19 cellular contexts compared by ENCODE assay signal in genomic region chr11:18736590-18737148, GRCh38. TPM values are rescaled to one million over a fixed set of nuclear protein-coding genes. Genes with fewer than 3 reads are reported as not detected.
A peak's percentile ranks its signal among the peaks of the same experiment; 100 is the strongest.
DNase-seq lines count a peak whose midpoint lies in the region; ATAC-seq, FAIRE-seq and TF ChIP-seq lines count a peak whose summit lies in the region.
"Had no signal": no experiment of that assay in that cellular context is flagged by ENCODE, and none has a peak within 500 bp of the region (broad histone marks: within the 10 kb centered on the region; RNA-seq: fewer than 3 reads in every experiment).

No MANE protein-coding gene starts in this region.

- no peak overlapping the region for H2AFZ ChIP-seq in K562 (ENCODE audit: low read depth, low read length)
- H2AFZ ChIP-seq: PC-9 had no signal

- POLR2A ChIA-PET in K562 (lab: Yijun Ruan, JAX): no interaction called here

- H3K36me3 ChIP-seq in H7 (replicated peaks; ENCODE audit: control insufficient read depth, insufficient read depth, low read length): no peaks in the 10 kb centered on the region
- H3K36me3 ChIP-seq in K562 (ENCODE audit: control insufficient read depth, insufficient read depth, low read length): no peaks in the 10 kb centered on the region
- H3K36me3 ChIP-seq in sigmoid colon: no peaks in the 10 kb centered on the region

- CTCF ChIA-PET in K562 (lab: Yijun Ruan, JAX; ENCODE audit: low intra/inter-chr PET ratio): no interaction called here

- H3K27me3 ChIP-seq in H7 (ENCODE audit: control insufficient read depth, insufficient read depth, low read length): no peaks in the 10 kb centered on the region
- peaks cover 21 to 67% of the 10 kb centered on the region in 2 experiments for H3K27me3 ChIP-seq in K562 (ENCODE audit: control insufficient read depth in 2 of 2, insufficient read depth in 2 of 2, low read length in 2 of 2)
- no peaks in the 10 kb centered on the region for H3K27me3 ChIP-seq in sigmoid colon

- under 1% methylated on average over 10 of the region's 10 CpGs for WGBS in K562 (ENCODE audit: insufficient coverage, low coverage, missing lambda C conversion rate)
- 49 to 71% methylated on average over 10 of the region's 10 CpGs for WGBS in sigmoid colon, 2 donors

- peaks cover 6% of the 10 kb centered on the region for H3K4me1 Mint-ChIP-seq in endothelial cell (ENCODE audit: unreplicated experiment)

- no peaks in the 10 kb centered on the region for H3K9me3 Mint-ChIP-seq in endothelial cell (ENCODE audit: unreplicated experiment)
- H3K9me3 Mint-ChIP-seq: IgD-negative memory B cell had no signal

- TF ChIP-seq POLR2A in K562 (conservative IDR thresholded peaks at IDR 0.05) (no peak), sigmoid colon (IDR thresholded peaks at IDR 0.05) (no peak)

- FAIRE-seq in K562 (lab: Jason Lieb, UNC): no peak

- no peak for ATAC-seq in K562

- peak; percentile 53 for DNase-seq in 8988T
- DNase-seq in H7: peak; percentile 80
- no peak for DNase-seq in K562 (ENCODE audit: extremely low read depth in 1 of 4, low spot score in 3 of 4)
- DNase-seq in iPS-NIHi7 (ENCODE audit: extremely low spot score): peak; percentile 41
- DNase-seq in sigmoid colon: no peak
- DNase-seq in endothelial cell (ENCODE audit: low spot score): no peak
- DNase-seq in AG08395 (ENCODE audit: low spot score): no peak
- no peak for DNase-seq in activated naive CD4-positive, alpha-beta T cell treated with Interleukin-2 at 50 U/mL for 16 hours
- DNase-seq: CD4-positive, CD25-positive, alpha-beta regulatory T cell; DMS79; NCI-H2029; NCI-H82; PC-9; SW 1271 had no signal

- no TSS peak for BruUV-seq in K562 (replicated peaks; lab: Mats Ljungman, UMichigan)

- TF ChIP-seq CTCF in K562 (IDR thresholded peaks at IDR 0.05 in 2 of 3, conservative IDR thresholded peaks at IDR 0.05 in 1 of 3; ENCODE audit: insufficient read depth in 2 of 3, low read depth in 1 of 3, low read length in 3 of 3) (no peak), sigmoid colon (IDR thresholded peaks at IDR 0.05) (no peak), endothelial cell (IDR thresholded peaks at IDR 0.05; ENCODE audit: unreplicated experiment) (no peak)

- intact Hi-C loops in K562 (cut with micrococcal nuclease): loop anchor here (10.0 kb wide), 2 partner anchors 492 to 622 kb away; partner anchors contain the start of gene SAA2
- intact Hi-C loops in sigmoid colon (cut with DNase I): no loop called here

- H3K36me3 Mint-ChIP-seq in endothelial cell (ENCODE audit: low read depth, unreplicated experiment): peaks cover 14% of the 10 kb centered on the region
- H3K36me3 Mint-ChIP-seq: CD4-positive, CD25-positive, alpha-beta regulatory T cell had no signal

- no peak overlapping the region for H3K27ac Mint-ChIP-seq in endothelial cell (ENCODE audit: unreplicated experiment)
- H3K27ac Mint-ChIP-seq: CD4-positive, CD25-positive, alpha-beta regulatory T cell; IgD-negative memory B cell had no signal

- in situ Hi-C loops in K562 (cut with MboI): loop anchor here (10.0 to 25.0 kb wide), 2 partner anchors 199 to 492 kb away; partner anchors contain the start of genes SAA2 and TSG101

- no peak for TF ChIP-seq RAD21 in K562 (CRISPR knock-in tag; conservative IDR thresholded peaks at IDR 0.05 in 1 of 2, IDR thresholded peaks at IDR 0.05 in 1 of 2)

- H3K27ac ChIP-seq in K562 (ENCODE audit: extremely low read depth, low read depth, low read length): no peak overlapping the region
- no peak overlapping the region for H3K27ac ChIP-seq in sigmoid colon
- H3K27ac ChIP-seq: PC-9 had no signal

- no peak overlapping the region for H3K4me2 ChIP-seq in K562 (ENCODE audit: insufficient read depth, low read length)
- H3K4me2 ChIP-seq: PC-9 had no signal

- no peak overlapping the region for H3K4me3 Mint-ChIP-seq in endothelial cell (ENCODE audit: unreplicated experiment)
- H3K4me3 Mint-ChIP-seq: CD4-positive, CD25-positive, alpha-beta regulatory T cell; IgD-negative memory B cell had no signal

- H3K4me3 ChIP-seq in H7 (ENCODE audit: insufficient read depth, low read depth, low read length) (no peak overlapping the region), K562 (no peak overlapping the region), sigmoid colon (no peak overlapping the region)
- H3K4me3 ChIP-seq: PC-9 had no signal

- peaks cover 4% of the 10 kb centered on the region for H3K27me3 Mint-ChIP-seq in endothelial cell (ENCODE audit: unreplicated experiment)
- H3K27me3 Mint-ChIP-seq: IgD-negative memory B cell had no signal

- no peaks in the 10 kb centered on the region for H3K9me3 ChIP-seq in K562 (replicated peaks; ENCODE audit: control insufficient read depth, insufficient read depth, low read depth, low read length)
- H3K9me3 ChIP-seq in sigmoid colon: no peaks in the 10 kb centered on the region

- H3K4me1 ChIP-seq in K562 (replicated peaks in 1 of 2; ENCODE audit: control insufficient read depth in 2 of 2, insufficient read depth in 2 of 2, low read length in 2 of 2) (no peaks in the 10 kb centered on the region), sigmoid colon (no peaks in the 10 kb centered on the region)

- no peaks in the 10 kb centered on the region for H3K9me1 ChIP-seq in K562 (ENCODE audit: control insufficient read depth, insufficient read depth, low read length)

- TF ChIP-seq EP300 in K562 (IDR thresholded peaks at IDR 0.05; ENCODE audit: low read length) (no peak), sigmoid colon (IDR thresholded peaks at IDR 0.05) (no peak)

- H4K20me1 ChIP-seq in K562 (replicated peaks; ENCODE audit: control insufficient read depth, insufficient read depth, low read length): 0 out of 2 replicates have a peak, but pooled peaks cover 3% of the 10 kb centered on the region

- no peaks in the 10 kb centered on the region for H3K79me2 ChIP-seq in K562 (ENCODE audit: control insufficient read depth, insufficient read depth, low read length)

- H3K9ac ChIP-seq in K562 (ENCODE audit: insufficient read depth in 1 of 2, low read depth in 2 of 2, low read length in 2 of 2): no peak overlapping the region

RNA-seq across cellular contexts. Expression of gene IGSF22, which starts 10.7 kb away (rescaled TPM):
- 0.07 and 0.76 TPM in 2 replicates for total RNA-seq in H7 (2014; rRNA removed; shearing (Covaris generic))
- not detected in 2 replicates for total RNA-seq in K562 (2011; cell fraction: chromatin; rRNA removed; ENCODE audit: low replicate concordance)
- total RNA-seq in K562 (2011; cell fraction: nucleolus; rRNA removed): not detected in 2 replicates
- total RNA-seq in K562 (2011; cell fraction: nucleoplasm; rRNA removed): not detected in 2 replicates
- total RNA-seq in K562 (2014; rRNA removed): not detected in 2 replicates
- total RNA-seq in K562 (2014; rRNA removed; fragmentation: Illumina TruSeq; extraction: Trizol): not detected in 2 replicates
- not detected in 2 replicates for total RNA-seq in K562 (2015; rRNA removed; fragmentation: Illumina TruSeq; extraction: Trizol)
- not detected in 2 replicates for total RNA-seq in K562 (2021)
- not detected in 2 replicates for polyA plus RNA-seq in K562 (2011; rRNA removed)
- polyA plus RNA-seq in K562 (2011; cell fraction: cytosol; rRNA removed): not detected in 2 replicates
- not detected in 2 replicates for polyA plus RNA-seq in K562 (2011; cell fraction: nucleus; rRNA removed)
- 0.33 TPM in 1 of 2 replicates, not detected in the other for polyA plus RNA-seq in K562 (2012)
- polyA plus RNA-seq in K562 (2014; fragmentation: Illumina TruSeq; extraction: Trizol): not detected in 2 replicates
- polyA plus RNA-seq in K562 (2014; fragmentation: Nextera tagmentation; extraction: Ambion mirVana): not detected
- polyA plus RNA-seq in K562 (2014; rRNA removed): not detected in 2 replicates
- polyA minus RNA-seq in K562 (2011; rRNA and poly(A)+ RNA removed): not detected in 2 replicates
- not detected in 2 replicates for polyA minus RNA-seq in K562 (2011; cell fraction: cytosol; rRNA and poly(A)+ RNA removed)
- not detected in 2 replicates for polyA minus RNA-seq in K562 (2011; cell fraction: nucleus; rRNA and poly(A)+ RNA removed)
- total RNA-seq in sigmoid colon: not detected
- polyA plus RNA-seq in sigmoid colon: under 1 TPM in 2 of 3 donors, not detected in 1; 0.46 to 0.52 TPM
- total RNA-seq in endothelial cell (ENCODE audit: unreplicated experiment): 0.74 TPM
- total RNA-seq: G401, LHCN-M2, NCI-H460, SK-MEL-5 had no signal

RNA-seq across cellular contexts. Expression of gene TMEM86A, which starts 38.1 kb away (rescaled TPM):
- 0.70 and 1.5 TPM in 2 replicates for total RNA-seq in H7 (2014; rRNA removed; shearing (Covaris generic))
- total RNA-seq in K562 (2011; cell fraction: chromatin; rRNA removed; ENCODE audit: low replicate concordance): 1.1 and 2.2 TPM in 2 replicates
- 2.1 and 3.0 TPM in 2 replicates for total RNA-seq in K562 (2011; cell fraction: nucleolus; rRNA removed)
- 2.1 and 2.3 TPM in 2 replicates for total RNA-seq in K562 (2011; cell fraction: nucleoplasm; rRNA removed)
- total RNA-seq in K562 (2014; rRNA removed) (0.45 and 1.0 TPM in 2 replicates), K562 (2014; rRNA removed; fragmentation: Illumina TruSeq; extraction: Trizol) (0.22 and 0.25 TPM in 2 replicates), K562 (2015; rRNA removed; fragmentation: Illumina TruSeq; extraction: Trizol) (0.11 and 0.22 TPM in 2 replicates), K562 (2021) (0.74 and 1.3 TPM in 2 replicates), sigmoid colon (1 to 10 TPM; 3.7 to 5.3 (median 4.8) TPM), endothelial cell (ENCODE audit: unreplicated experiment) (3.9 TPM)
- polyA plus RNA-seq in K562 (2011; rRNA removed) (0.27 and 0.52 TPM in 2 replicates), K562 (2014; fragmentation: Illumina TruSeq; extraction: Trizol) (0.39 and 0.78 TPM in 2 replicates), K562 (2014; fragmentation: Nextera tagmentation; extraction: Ambion mirVana) (not detected), K562 (2014; rRNA removed) (0.27 and 0.40 TPM in 2 replicates), sigmoid colon (1 to 10 TPM; 1.7 to 3.0 (median 2.3) TPM)
- polyA plus RNA-seq in K562 (2011; cell fraction: cytosol; rRNA removed): 0.16 and 1.2 TPM in 2 replicates
- 0.51 and 1.3 TPM in 2 replicates for polyA plus RNA-seq in K562 (2011; cell fraction: nucleus; rRNA removed)
- polyA plus RNA-seq in K562 (2012): 0.57 and 1.2 TPM in 2 replicates
- 0.60 and 0.88 TPM in 2 replicates for polyA minus RNA-seq in K562 (2011; rRNA and poly(A)+ RNA removed)
- not detected in 2 replicates for polyA minus RNA-seq in K562 (2011; cell fraction: cytosol; rRNA and poly(A)+ RNA removed)
- polyA minus RNA-seq in K562 (2011; cell fraction: nucleus; rRNA and poly(A)+ RNA removed): 1.6 and 3.4 TPM in 2 replicates
- total RNA-seq: NCI-H460 had no signal

RNA-seq across cellular contexts. Expression of gene PTPN5, which starts 54.9 kb away (rescaled TPM):
- total RNA-seq in H7 (2014; rRNA removed; shearing (Covaris generic)): 1.7 and 3.0 TPM in 2 replicates
- not detected in 2 replicates for total RNA-seq in K562 (2011; cell fraction: chromatin; rRNA removed; ENCODE audit: low replicate concordance)
- total RNA-seq in K562 (2011; cell fraction: nucleolus; rRNA removed): not detected in 2 replicates
- total RNA-seq in K562 (2011; cell fraction: nucleoplasm; rRNA removed): not detected in 2 replicates
- not detected in 2 replicates for total RNA-seq in K562 (2014; rRNA removed)
- not detected in 2 replicates for total RNA-seq in K562 (2014; rRNA removed; fragmentation: Illumina TruSeq; extraction: Trizol)
- not detected in 2 replicates for total RNA-seq in K562 (2015; rRNA removed; fragmentation: Illumina TruSeq; extraction: Trizol)
- not detected in 2 replicates for total RNA-seq in K562 (2021)
- polyA plus RNA-seq in K562 (2011; rRNA removed): not detected in 2 replicates
- polyA plus RNA-seq in K562 (2011; cell fraction: cytosol; rRNA removed): not detected in 2 replicates
- not detected in 2 replicates for polyA plus RNA-seq in K562 (2011; cell fraction: nucleus; rRNA removed)
- not detected in 2 replicates for polyA plus RNA-seq in K562 (2012)
- not detected in 2 replicates for polyA plus RNA-seq in K562 (2014; fragmentation: Illumina TruSeq; extraction: Trizol)
- not detected for polyA plus RNA-seq in K562 (2014; fragmentation: Nextera tagmentation; extraction: Ambion mirVana)
- not detected in 2 replicates for polyA plus RNA-seq in K562 (2014; rRNA removed)
- not detected in 2 replicates for polyA minus RNA-seq in K562 (2011; rRNA and poly(A)+ RNA removed)
- polyA minus RNA-seq in K562 (2011; cell fraction: cytosol; rRNA and poly(A)+ RNA removed): not detected in 2 replicates
- polyA minus RNA-seq in K562 (2011; cell fraction: nucleus; rRNA and poly(A)+ RNA removed): not detected in 2 replicates
- 1 to 10 TPM in 1 of 4 donors, under 1 TPM in 3; 0.33 to 1.1 (median 0.69) TPM for total RNA-seq in sigmoid colon
- under 1 TPM in 1 of 3 donors, not detected in 2; 0.39 TPM for polyA plus RNA-seq in sigmoid colon
- total RNA-seq in endothelial cell (ENCODE audit: unreplicated experiment): 16.4 TPM
- total RNA-seq: CD4-positive, CD25-positive, alpha-beta regulatory T cell; G401; LHCN-M2; NCI-H460; PC-9; SK-MEL-5 had no signal
- polyA plus RNA-seq: CD4-positive, CD25-positive, alpha-beta regulatory T cell; IgD-negative memory B cell had no signal

Comparison
In these comparisons a context has a peak if more than half of its experiments do, and no peak if none do; other contexts are left out.
1. DNase-seq: peak in 8988T (single experiment), H7 (single experiment) and iPS-NIHi7 (single experiment); none in K562 (0 of 4), sigmoid colon (single experiment), endothelial cell (single experiment), AG08395 (single experiment) and activated naive CD4-positive, alpha-beta T cell treated with Interleukin-2 at 50 U/mL for 16 hours (single experiment).